In the genomic region with DNA sequence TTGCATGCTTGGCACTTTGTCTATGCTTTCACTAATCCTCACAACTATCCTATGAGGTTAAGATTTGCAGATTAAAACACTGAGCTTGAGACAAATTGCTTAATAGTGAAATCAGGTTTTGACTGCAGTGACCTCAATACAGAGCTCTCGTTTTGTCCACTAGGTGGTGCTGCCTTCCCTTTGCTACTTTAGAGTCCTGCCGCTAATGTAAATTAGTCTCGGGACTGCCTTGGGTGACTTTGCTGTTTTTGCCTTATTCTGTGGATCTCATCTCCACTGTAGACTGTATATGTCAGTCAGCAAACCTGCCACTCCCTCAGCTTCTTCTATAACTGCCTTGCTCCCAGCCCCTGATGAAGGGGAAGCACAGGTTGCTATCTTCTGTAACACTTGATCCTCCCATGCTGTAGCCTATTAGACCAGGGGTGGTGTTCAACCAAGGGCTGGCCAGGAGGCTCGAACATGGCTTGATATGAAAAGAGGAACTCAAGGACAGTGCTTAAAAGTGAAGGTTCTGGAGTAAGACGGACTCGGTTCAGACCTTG, we compare ENCODE assay signal across 8 cellular contexts. TPM values are rescaled to one million over a fixed set of nuclear protein-coding genes. Genes with fewer than 3 reads are reported as not detected.
DNase-seq lines count a peak whose midpoint lies in the region; ATAC-seq and TF ChIP-seq lines count a peak whose summit lies in the region.

No MANE protein-coding gene starts in this region.

- H3K4me1 Mint-ChIP-seq in neural crest cell = peaks cover 5% of the 10 kb centered on the region

- ATAC-seq in GM19467 (IDR thresholded peaks at IDR 0.05; ENCODE audit: unreplicated experiment) (peak; percentile 92), HG03521 (IDR thresholded peaks at IDR 0.05; ENCODE audit: unreplicated experiment) (peak; percentile 88)

- peak; percentile 89 for TF ChIP-seq CTCF in neural crest cell (conservative IDR thresholded peaks at IDR 0.05)

- H3K27ac ChIP-seq in temporal lobe (ENCODE audit: low read depth, low read length) = peak overlapping the region; percentile 90

- no peaks in the 10 kb centered on the region for H3K9me3 Mint-ChIP-seq in neural crest cell

- H3K27ac Mint-ChIP-seq in neural crest cell (ENCODE audit: unreplicated experiment) = no peak overlapping the region

- peak; percentile 58 for DNase-seq in DMS114 treated with DMSO at 0.1 percent for 48 hours (lab: John Stamatoyannopoulos, UW; ENCODE audit: unreplicated experiment)
- DNase-seq in NOMO-1 treated with DMSO at 0.1 percent for 48 hours (lab: John Stamatoyannopoulos, UW; ENCODE audit: unreplicated experiment) = peak; percentile 99
- peak; percentile 29 for DNase-seq in activated T-cell treated with anti-CD3 and anti-CD28 coated beads for 4 hours
- DNase-seq in fibroblast of peridontal ligament (ENCODE audit: extremely low read depth) = peak; percentile 82
- peak; percentile 73 for DNase-seq in neural crest cell (ENCODE audit: low read depth, low spot score)

- no peak overlapping the region for H3K4me3 Mint-ChIP-seq in neural crest cell

- H3K27me3 Mint-ChIP-seq in neural crest cell (ENCODE audit: low read depth) = no peaks in the 10 kb centered on the region

- no peaks in the 10 kb centered on the region for H3K36me3 Mint-ChIP-seq in neural crest cell (ENCODE audit: low read depth)

RNA-seq across cellular contexts. Expression of a gene that starts 26.0 kb away (rescaled TPM):
- total RNA-seq in neural crest cell (0.21 TPM in 1 of 2 replicates, not detected in the other), temporal lobe (under 0.01 TPM)

Comparison
In these comparisons a context has a peak if more than half of its experiments do, and no peak if none do; other contexts are left out.
1. Peak in every context shown above with its lines: DNase-seq, ATAC-seq and H3K27ac ChIP-seq.
2. DNase-seq: peak in every context shown above with its lines; median percentile 99 in NOMO-1 treated with DMSO at 0.1 percent for 48 hours; 82 in fibroblast of peridontal ligament; 73 in neural crest cell; 58 in DMS114 treated with DMSO at 0.1 percent for 48 hours; 29 in activated T-cell treated with anti-CD3 and anti-CD28 coated beads for 4 hours.